Comparison of ENCODE assay signal across 8 cellular contexts in the genomic region with DNA sequence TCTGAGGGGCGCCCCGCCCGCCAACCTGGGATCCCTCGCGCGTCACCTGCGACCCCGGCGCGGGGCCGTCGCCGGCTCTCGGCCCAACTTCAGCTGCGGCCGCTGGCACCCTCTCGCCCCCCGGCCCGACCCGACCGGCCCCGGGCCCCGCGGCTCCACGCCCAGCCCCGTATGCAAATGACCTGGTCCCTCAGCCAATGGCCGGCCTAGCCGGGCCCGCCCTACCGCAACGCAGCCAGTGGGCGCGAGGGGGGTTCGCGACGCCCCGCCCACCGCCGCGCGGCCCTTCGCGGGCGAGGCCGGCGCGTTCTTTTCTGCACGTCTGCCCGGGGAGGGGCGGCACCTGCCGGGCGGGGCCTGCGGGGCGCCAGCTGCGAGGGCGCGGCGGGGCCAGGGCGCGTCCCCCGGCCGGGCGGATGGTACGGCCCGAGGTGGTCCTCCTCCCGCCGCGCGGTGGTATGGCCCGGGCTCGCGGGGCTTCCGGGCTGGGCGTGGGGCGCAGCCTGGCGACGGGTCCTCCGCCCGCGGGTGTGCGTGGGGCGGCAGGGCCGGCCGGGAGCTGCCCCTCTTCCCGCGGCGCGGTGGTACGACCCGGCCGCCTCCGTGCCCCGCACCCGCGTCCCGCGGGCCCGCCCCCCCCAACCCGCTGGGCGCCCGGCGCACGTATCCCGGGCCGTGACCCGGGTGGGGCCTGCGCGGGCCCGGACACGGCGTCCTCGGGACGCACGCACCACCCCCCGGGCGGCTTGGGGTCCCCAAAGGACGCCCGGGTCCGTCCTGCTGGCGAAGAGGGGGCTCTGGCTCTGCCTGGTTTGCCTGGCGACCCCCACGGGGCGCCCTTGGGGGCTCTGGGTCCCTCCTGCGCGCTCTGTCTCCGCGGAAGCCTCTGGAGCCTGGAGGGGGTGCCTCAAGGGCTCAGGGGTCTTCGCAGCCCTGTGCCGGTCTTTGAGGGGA. TPM values are rescaled to one million over a fixed set of nuclear protein-coding genes. Genes with fewer than 3 reads are reported as not detected.
DNase-seq lines count a peak whose midpoint lies in the region; ATAC-seq and TF ChIP-seq lines count a peak whose summit lies in the region.

No MANE protein-coding gene starts in this region.

- H3K36me3 Mint-ChIP-seq in activated T-helper 17 cell treated with anti-CD3 and anti-CD28 coated beads, Interleukin-2, amount 50 U/mL, for 72 hours (ENCODE audit: low read depth): peaks cover 21% of the 10 kb centered on the region
- H3K36me3 Mint-ChIP-seq in nephron progenitor cell (ENCODE audit: low read depth): no peaks in the 10 kb centered on the region
- H3K36me3 Mint-ChIP-seq in stimulated activated naive CD8-positive, alpha-beta T cell treated with anti-CD3 and anti-CD28 coated beads, Interleukin-15, Interleukin-2, amounts not matched to agents 100 ng/mL and 50 ng/mL, for 24 hours (ENCODE audit: low read depth): no peaks in the 10 kb centered on the region

- no peaks in the 10 kb centered on the region for H3K9me3 Mint-ChIP-seq in activated T-helper 17 cell treated with anti-CD3 and anti-CD28 coated beads, Interleukin-2, amount 50 U/mL, for 72 hours
- H3K9me3 Mint-ChIP-seq in nephron progenitor cell: no peaks in the 10 kb centered on the region
- H3K9me3 Mint-ChIP-seq in stimulated activated naive CD8-positive, alpha-beta T cell treated with anti-CD3 and anti-CD28 coated beads, Interleukin-15, Interleukin-2, amounts not matched to agents 100 ng/mL and 50 ng/mL, for 24 hours: no peaks in the 10 kb centered on the region

- peak overlapping the region; percentile 75 for H3K4me3 ChIP-seq in LNCaP clone FGC (ENCODE audit: low read depth, low read length)
- peak overlapping the region; percentile 65 for H3K4me3 ChIP-seq in fibroblast of pulmonary artery (replicated peaks; ENCODE audit: low read depth, low read length)

- ATAC-seq in activated T-helper 17 cell treated with anti-CD3 and anti-CD28 coated beads, Interleukin-2, amount 50 U/mL, for 72 hours (replicated peaks): peak; percentile 94

- no peak overlapping the region for H3K27ac Mint-ChIP-seq in activated T-helper 17 cell treated with anti-CD3 and anti-CD28 coated beads, Interleukin-2, amount 50 U/mL, for 72 hours
- H3K27ac Mint-ChIP-seq in nephron progenitor cell: peak overlapping the region; percentile 42
- peak overlapping the region; percentile 85 for H3K27ac Mint-ChIP-seq in stimulated activated naive CD8-positive, alpha-beta T cell treated with anti-CD3 and anti-CD28 coated beads, Interleukin-15, Interleukin-2, amounts not matched to agents 100 ng/mL and 50 ng/mL, for 24 hours

- H3K27me3 Mint-ChIP-seq in activated T-helper 17 cell treated with anti-CD3 and anti-CD28 coated beads, Interleukin-2, amount 50 U/mL, for 72 hours: no peaks in the 10 kb centered on the region
- H3K27me3 Mint-ChIP-seq in nephron progenitor cell (ENCODE audit: low read depth, poor library complexity): no peaks in the 10 kb centered on the region
- H3K27me3 Mint-ChIP-seq in stimulated activated naive CD8-positive, alpha-beta T cell treated with anti-CD3 and anti-CD28 coated beads, Interleukin-15, Interleukin-2, amounts not matched to agents 100 ng/mL and 50 ng/mL, for 24 hours: no peaks in the 10 kb centered on the region

- DNase-seq in EL: peak; percentile 95
- DNase-seq in H4 (ENCODE audit: low spot score): peak; percentile 91
- DNase-seq in LNCaP clone FGC (ENCODE audit: low read depth): peak; percentile 70
- peak; percentile 92 for DNase-seq in RPMI7951 (ENCODE audit: low read depth)
- DNase-seq in fibroblast of pulmonary artery (ENCODE audit: low read depth): peak; percentile 91
- peak; percentile 96 for DNase-seq in nephron progenitor cell

- TF ChIP-seq CTCF in LNCaP clone FGC (IDR thresholded peaks at IDR 0.05; ENCODE audit: control insufficient read depth, extremely low read depth, insufficient read depth): no peak
- TF ChIP-seq CTCF in fibroblast of pulmonary artery (IDR thresholded peaks at IDR 0.05; ENCODE audit: low read length, missing control alignments): no peak
- no peak for TF ChIP-seq CTCF in nephron progenitor cell (IDR thresholded peaks at IDR 0.05)

- H3K4me1 Mint-ChIP-seq in activated T-helper 17 cell treated with anti-CD3 and anti-CD28 coated beads, Interleukin-2, amount 50 U/mL, for 72 hours: no peaks in the 10 kb centered on the region
- H3K4me1 Mint-ChIP-seq in nephron progenitor cell: peaks cover 34% of the 10 kb centered on the region
- peaks cover 3% of the 10 kb centered on the region for H3K4me1 Mint-ChIP-seq in stimulated activated naive CD8-positive, alpha-beta T cell treated with anti-CD3 and anti-CD28 coated beads, Interleukin-15, Interleukin-2, amounts not matched to agents 100 ng/mL and 50 ng/mL, for 24 hours (ENCODE audit: low read depth)

- peak overlapping the region; percentile 86 for H3K4me3 Mint-ChIP-seq in activated T-helper 17 cell treated with anti-CD3 and anti-CD28 coated beads, Interleukin-2, amount 50 U/mL, for 72 hours
- peak overlapping the region; percentile 80 for H3K4me3 Mint-ChIP-seq in nephron progenitor cell
- H3K4me3 Mint-ChIP-seq in stimulated activated naive CD8-positive, alpha-beta T cell treated with anti-CD3 and anti-CD28 coated beads, Interleukin-15, Interleukin-2, amounts not matched to agents 100 ng/mL and 50 ng/mL, for 24 hours: peak overlapping the region; percentile 80

RNA-seq across cellular contexts. Expression of a gene that starts 7.7 kb away (rescaled TPM):
- 14.5 and 15.3 TPM in 2 replicates for total RNA-seq in H4 (2014; rRNA removed; shearing (Covaris generic))
- 12.5 and 14.8 TPM in 2 replicates for total RNA-seq in RPMI7951 (2014; rRNA removed; shearing (Covaris generic))
- total RNA-seq in activated T-helper 17 cell treated with anti-CD3 and anti-CD28 coated beads, Interleukin-2, amount 50 U/mL, for 72 hours: 10 to 100 TPM; 37.8 to 55.6 TPM

RNA-seq across cellular contexts. Expression of a gene that starts 7.8 kb away (rescaled TPM):
- total RNA-seq in H4 (2014; rRNA removed; shearing (Covaris generic)): 16.8 and 17.3 TPM in 2 replicates
- 7.4 and 16.4 TPM in 2 replicates for total RNA-seq in RPMI7951 (2014; rRNA removed; shearing (Covaris generic))
- total RNA-seq in activated T-helper 17 cell treated with anti-CD3 and anti-CD28 coated beads, Interleukin-2, amount 50 U/mL, for 72 hours: 10 to 100 TPM; 22.7 to 37.7 TPM

RNA-seq across cellular contexts. Expression of a gene that starts 8.0 kb away (rescaled TPM):
- total RNA-seq in H4 (2014; rRNA removed; shearing (Covaris generic)): 1.4 and 2.6 TPM in 2 replicates
- total RNA-seq in RPMI7951 (2014; rRNA removed; shearing (Covaris generic)): 0.24 and 0.29 TPM in 2 replicates
- 1 to 10 TPM; 2.7 to 6.6 TPM for total RNA-seq in activated T-helper 17 cell treated with anti-CD3 and anti-CD28 coated beads, Interleukin-2, amount 50 U/mL, for 72 hours

RNA-seq across cellular contexts. Expression of a gene that starts 31.3 kb away (rescaled TPM):
- total RNA-seq in H4 (2014; rRNA removed; shearing (Covaris generic)): 0.18 and 0.19 TPM in 2 replicates
- total RNA-seq in RPMI7951 (2014; rRNA removed; shearing (Covaris generic)): 0.29 TPM in 1 of 2 replicates, not detected in the other
- total RNA-seq in activated T-helper 17 cell treated with anti-CD3 and anti-CD28 coated beads, Interleukin-2, amount 50 U/mL, for 72 hours: 1 to 10 TPM; 1.1 to 4.4 TPM

RNA-seq across cellular contexts. Expression of a gene that starts 33.2 kb away (rescaled TPM):
- 64.1 and 76.1 TPM in 2 replicates for total RNA-seq in H4 (2014; rRNA removed; shearing (Covaris generic))
- 65.8 and 81.1 TPM in 2 replicates for total RNA-seq in RPMI7951 (2014; rRNA removed; shearing (Covaris generic))
- 10 to 100 TPM; 29.5 to 73.2 TPM for total RNA-seq in activated T-helper 17 cell treated with anti-CD3 and anti-CD28 coated beads, Interleukin-2, amount 50 U/mL, for 72 hours

Comparison
In these comparisons a context has a peak if more than half of its experiments do, and no peak if none do; other contexts are left out.
1. Peak in every context shown above with its lines: DNase-seq, ATAC-seq and H3K4me3 ChIP-seq.